Comparison of ENCODE assay signal across 11 cellular contexts in genomic region chr14:100408350-100409015, GRCh38. TPM values are rescaled to one million over a fixed set of nuclear protein-coding genes. Genes with fewer than 3 reads are reported as not detected.
DNase-seq lines count a peak whose midpoint lies in the region; ATAC-seq, FAIRE-seq and TF ChIP-seq lines count a peak whose summit lies in the region.
"Had no signal": no experiment of that assay in that cellular context is flagged by ENCODE, and none has a peak within 500 bp of the region (broad histone marks: within the 10 kb centered on the region; RNA-seq: fewer than 3 reads in every experiment).

No MANE protein-coding gene starts in this region.

- no peak for DNase-seq in activated CD8-positive, alpha-beta T cell treated with anti-CD3 and anti-CD28 coated beads for 36 hours
- DNase-seq in activated CD8-positive, alpha-beta T cell treated with anti-CD3 and anti-CD28 coated beads, Interleukin-2, amount 10 ng/mL, durations not matched to agents 7 days and 5 days, result no peak
- DNase-seq in Peyer's patch, result peak in 2 of 3 donors; percentile 52 to 57
- peak; percentile 69 to 96 for DNase-seq in fibroblast of lung (ENCODE audit: low read depth in 2 of 2)
- peak in 1 of 2 donors; percentile 70 for DNase-seq in upper lobe of left lung
- DNase-seq in middle frontal gyrus (ENCODE audit: extremely low spot score, low spot score), result no peak
- DNase-seq in RCC 7860 (ENCODE audit: low spot score), result no peak
- no peak for DNase-seq in AG20443 (ENCODE audit: low spot score)
- DNase-seq: islet precursor cell, T-helper 17 cell had no signal

- no peak overlapping the region for H3K4me2 ChIP-seq in fibroblast of lung (ENCODE audit: extremely low read depth, insufficient read depth, low read length)

- peak in 1 of 4 donors; percentile 31 for TF ChIP-seq EP300 in upper lobe of left lung (IDR thresholded peaks at IDR 0.05)

- H3K36me3 ChIP-seq in Peyer's patch (no peaks in the 10 kb centered on the region), fibroblast of lung (ENCODE audit: control insufficient read depth, insufficient read depth, low read length) (no peaks in the 10 kb centered on the region), upper lobe of left lung (no peaks in the 10 kb centered on the region)

- H3K79me2 ChIP-seq in fibroblast of lung (ENCODE audit: control insufficient read depth, insufficient read depth, low read length), result no peaks in the 10 kb centered on the region

- H3K9me3 ChIP-seq in Peyer's patch (no peaks in the 10 kb centered on the region), fibroblast of lung (ENCODE audit: control insufficient read depth, insufficient read depth, low read depth, low read length) (no peaks in the 10 kb centered on the region), upper lobe of left lung (no peaks in the 10 kb centered on the region)

- H3K4me3 ChIP-seq in Peyer's patch (no peak overlapping the region), fibroblast of lung (replicated peaks in 1 of 4; ENCODE audit: control extremely low read depth in 1 of 4, insufficient read depth in 1 of 4, low read depth in 3 of 4, low read length in 4 of 4) (no peak overlapping the region), upper lobe of left lung (no peak overlapping the region)

- no peaks in the 10 kb centered on the region for H3K27me3 ChIP-seq in Peyer's patch
- H3K27me3 ChIP-seq in fibroblast of lung (ENCODE audit: control insufficient read depth, insufficient read depth, low read length), result no peaks in the 10 kb centered on the region
- H3K27me3 ChIP-seq in upper lobe of left lung, result no peaks in the 10 kb centered on the region

- intact Hi-C loops in activated CD8-positive, alpha-beta T cell treated with anti-CD3 and anti-CD28 coated beads for 36 hours (cut with micrococcal nuclease), result no loop called here

- H3K9me3 Mint-ChIP-seq in activated CD8-positive, alpha-beta T cell treated with anti-CD3 and anti-CD28 coated beads for 36 hours, result no peaks in the 10 kb centered on the region
- no peaks in the 10 kb centered on the region for H3K9me3 Mint-ChIP-seq in activated CD8-positive, alpha-beta T cell treated with anti-CD3 and anti-CD28 coated beads, Interleukin-2, amount 10 ng/mL, durations not matched to agents 7 days and 5 days (ENCODE audit: insufficient read depth)

- TF ChIP-seq POLR2A in Peyer's patch (IDR thresholded peaks at IDR 0.05) (no peak), upper lobe of left lung (IDR thresholded peaks at IDR 0.05) (no peak)

- CTCF ChIA-PET in activated CD8-positive, alpha-beta T cell treated with anti-CD3 and anti-CD28 coated beads for 36 hours (lab: Charles Lee), result interaction anchor here (0.7 kb wide), 1 partner anchor 244 kb away, joined by 3 read pairs; no protein-coding TSS in a partner anchor
- CTCF ChIA-PET in activated CD8-positive, alpha-beta T cell treated with anti-CD3 and anti-CD28 coated beads, Interleukin-2, amount 10 ng/mL, durations not matched to agents 7 days and 5 days (lab: Charles Lee), result interaction anchor here (1.1 kb wide), 1 partner anchor 237 kb away, joined by 3 read pairs; no protein-coding TSS in a partner anchor

- H3K4me1 Mint-ChIP-seq in activated CD8-positive, alpha-beta T cell treated with anti-CD3 and anti-CD28 coated beads for 36 hours (ENCODE audit: low read depth), result peaks cover 35% of the 10 kb centered on the region
- H3K4me1 Mint-ChIP-seq in activated CD8-positive, alpha-beta T cell treated with anti-CD3 and anti-CD28 coated beads, Interleukin-2, amount 10 ng/mL, durations not matched to agents 7 days and 5 days (ENCODE audit: low read depth), result peaks cover 34% of the 10 kb centered on the region

- no peak for TF ChIP-seq CTCF in activated CD8-positive, alpha-beta T cell treated with anti-CD3 and anti-CD28 coated beads for 36 hours (IDR thresholded peaks at IDR 0.05)
- TF ChIP-seq CTCF in Peyer's patch (IDR thresholded peaks at IDR 0.05), result no peak
- TF ChIP-seq CTCF in fibroblast of lung (conservative IDR thresholded peaks at IDR 0.05 in 1 of 2, IDR thresholded peaks at IDR 0.05 in 1 of 2; ENCODE audit: low read depth in 1 of 2, low read length in 2 of 2), result no peak
- TF ChIP-seq CTCF in upper lobe of left lung (IDR thresholded peaks at IDR 0.05), result no peak

- peak; percentile 37 for ATAC-seq in activated CD8-positive, alpha-beta T cell treated with anti-CD3 and anti-CD28 coated beads for 36 hours
- no peak for ATAC-seq in activated CD8-positive, alpha-beta T cell treated with anti-CD3 and anti-CD28 coated beads, Interleukin-2, amount 10 ng/mL, durations not matched to agents 7 days and 5 days
- peak; percentile 29 to 42 for ATAC-seq in upper lobe of left lung (ENCODE audit: low FRiP score in 2 of 2)
- ATAC-seq: T-helper 17 cell had no signal

- no peaks in the 10 kb centered on the region for H4K20me1 ChIP-seq in fibroblast of lung (ENCODE audit: control insufficient read depth, extremely low read depth, insufficient read depth, low read length)

- H3K4me3 Mint-ChIP-seq in activated CD8-positive, alpha-beta T cell treated with anti-CD3 and anti-CD28 coated beads for 36 hours, result no peak overlapping the region
- no peak overlapping the region for H3K4me3 Mint-ChIP-seq in activated CD8-positive, alpha-beta T cell treated with anti-CD3 and anti-CD28 coated beads, Interleukin-2, amount 10 ng/mL, durations not matched to agents 7 days and 5 days
- H3K4me3 Mint-ChIP-seq: T-helper 17 cell had no signal

- H3K27me3 Mint-ChIP-seq in activated CD8-positive, alpha-beta T cell treated with anti-CD3 and anti-CD28 coated beads for 36 hours, result no peaks in the 10 kb centered on the region
- H3K27me3 Mint-ChIP-seq in activated CD8-positive, alpha-beta T cell treated with anti-CD3 and anti-CD28 coated beads, Interleukin-2, amount 10 ng/mL, durations not matched to agents 7 days and 5 days (ENCODE audit: low read depth), result no peaks in the 10 kb centered on the region
- H3K27me3 Mint-ChIP-seq: T-helper 17 cell had no signal

- H3K9ac ChIP-seq in fibroblast of lung (ENCODE audit: insufficient read depth, low read length), result no peak overlapping the region

- no peak overlapping the region for H3K27ac Mint-ChIP-seq in activated CD8-positive, alpha-beta T cell treated with anti-CD3 and anti-CD28 coated beads for 36 hours
- no peak overlapping the region for H3K27ac Mint-ChIP-seq in activated CD8-positive, alpha-beta T cell treated with anti-CD3 and anti-CD28 coated beads, Interleukin-2, amount 10 ng/mL, durations not matched to agents 7 days and 5 days

- WGBS in upper lobe of left lung, 2 donors, result 72 to 91% methylated on average over 11 of the region's 11 CpGs

- H3K27ac ChIP-seq in Peyer's patch, result peak overlapping the region in 2 of 4 donors; percentile 86 to 97
- no peak overlapping the region for H3K27ac ChIP-seq in fibroblast of lung (ENCODE audit: insufficient read depth, low read length)
- no peak overlapping the region for H3K27ac ChIP-seq in upper lobe of left lung

- H2AFZ ChIP-seq in fibroblast of lung (ENCODE audit: low read length), result no peak overlapping the region

- H3K36me3 Mint-ChIP-seq in activated CD8-positive, alpha-beta T cell treated with anti-CD3 and anti-CD28 coated beads for 36 hours (ENCODE audit: low read depth), result no peaks in the 10 kb centered on the region
- no peaks in the 10 kb centered on the region for H3K36me3 Mint-ChIP-seq in activated CD8-positive, alpha-beta T cell treated with anti-CD3 and anti-CD28 coated beads, Interleukin-2, amount 10 ng/mL, durations not matched to agents 7 days and 5 days (ENCODE audit: low read depth)

- POLR2A ChIA-PET in activated CD8-positive, alpha-beta T cell treated with anti-CD3 and anti-CD28 coated beads for 36 hours (lab: Charles Lee), result interaction anchor here (0.7 to 1.0 kb wide), 2 partner anchors 131 to 177 kb away, joined by 4 read pairs; no protein-coding TSS in a partner anchor
- POLR2A ChIA-PET in activated CD8-positive, alpha-beta T cell treated with anti-CD3 and anti-CD28 coated beads, Interleukin-2, amount 10 ng/mL, durations not matched to agents 7 days and 5 days (lab: Charles Lee), result no interaction called here

- H3K4me1 ChIP-seq in Peyer's patch, result peaks cover 0 to 44% (median 0%) of the 10 kb centered on the region in 4 donors
- H3K4me1 ChIP-seq in fibroblast of lung (ENCODE audit: control insufficient read depth, extremely low read depth, insufficient read depth, low read length), result no peaks in the 10 kb centered on the region
- peaks cover 11 to 15% (median 12%) of the 10 kb centered on the region in 4 donors for H3K4me1 ChIP-seq in upper lobe of left lung

- FAIRE-seq in RCC 7860 (lab: Jason Lieb, UNC), result no peak
- FAIRE-seq: endometrium had no signal

RNA-seq across cellular contexts. Expression of gene WDR25, which starts 32.2 kb away (rescaled TPM):
- 1 to 10 TPM; 6.2 to 7.5 TPM for total RNA-seq in activated CD8-positive, alpha-beta T cell treated with anti-CD3 and anti-CD28 coated beads for 36 hours
- total RNA-seq in activated CD8-positive, alpha-beta T cell treated with anti-CD3 and anti-CD28 coated beads, Interleukin-2, amount 10 ng/mL, durations not matched to agents 7 days and 5 days, result 1 to 10 TPM; 7.2 to 7.9 TPM
- total RNA-seq in Peyer's patch (10 to 100 TPM in 2 of 4 donors, 1 to 10 TPM in 2; 1.7 to 11.7 (median 10.3) TPM), fibroblast of lung (15.4 and 20.3 TPM in 2 replicates), upper lobe of left lung (10 to 100 TPM in 4 of 6 donors, 1 to 10 TPM in 2; 5.5 to 43.0 (median 10.6) TPM)
- polyA plus RNA-seq in fibroblast of lung, result 10.1 and 21.2 TPM in 2 replicates
- polyA plus RNA-seq in fibroblast of lung (2012), result 10.3 and 19.7 TPM in 2 replicates
- 9.5 and 20.6 TPM in 2 replicates for polyA minus RNA-seq in fibroblast of lung (ENCODE audit: low replicate concordance)

Comparison
In these comparisons a context has a peak if more than half of its experiments do, and no peak if none do; other contexts are left out.
1. DNase-seq: peak in Peyer's patch (2 of 3) and fibroblast of lung (2 of 2); none in activated CD8-positive, alpha-beta T cell treated with anti-CD3 and anti-CD28 coated beads for 36 hours (single experiment), activated CD8-positive, alpha-beta T cell treated with anti-CD3 and anti-CD28 coated beads, Interleukin-2, amount 10 ng/mL, durations not matched to agents 7 days and 5 days (single experiment), middle frontal gyrus (single experiment), RCC 7860 (single experiment) and AG20443 (single experiment).